ENCODE assay signal across 8 cellular contexts in the genomic region with DNA sequence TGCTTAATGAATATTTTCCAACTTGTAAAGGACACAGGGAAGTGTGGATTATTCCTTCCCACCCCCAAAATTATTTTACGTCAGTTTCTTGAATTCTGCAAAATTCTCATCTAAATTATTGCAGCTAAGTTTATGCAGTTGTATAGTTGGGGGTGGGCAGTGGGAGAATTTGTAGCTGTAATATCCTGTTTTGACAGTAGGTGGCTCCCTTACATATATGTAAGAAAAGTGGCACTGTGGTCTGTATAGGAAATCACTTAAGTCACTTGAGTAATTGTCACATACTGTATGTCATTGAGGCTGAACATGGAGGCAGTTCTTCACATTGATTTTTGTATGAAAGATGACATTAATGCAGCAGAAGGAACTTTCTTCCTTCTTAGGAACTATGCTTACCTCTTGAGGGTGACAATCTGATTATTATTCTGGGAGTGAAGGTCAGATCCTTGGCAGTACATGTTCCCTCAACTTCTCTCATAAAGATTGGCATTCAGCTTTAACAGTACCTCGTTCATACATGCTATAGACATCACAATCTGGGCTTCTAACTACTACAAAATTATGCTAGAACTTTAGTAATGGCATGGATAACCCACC. TPM values are rescaled to one million over a fixed set of nuclear protein-coding genes. Genes with fewer than 3 reads are reported as not detected.
DNase-seq lines count a peak whose midpoint lies in the region; ATAC-seq and TF ChIP-seq lines count a peak whose summit lies in the region.

No MANE protein-coding gene starts in this region.

- no peaks in the 10 kb centered on the region for H3F3A ChIP-seq in GM23338 (replicated peaks; ENCODE audit: low read depth)

- peak; percentile 73 to 82 for TF ChIP-seq CTCF in GM23338 (conservative IDR thresholded peaks at IDR 0.05; ENCODE audit: low read depth in 2 of 2)
- TF ChIP-seq CTCF in sigmoid colon (IDR thresholded peaks at IDR 0.05), result peak; percentile 41 to 70 (median 62)

- H4K20me1 ChIP-seq in GM23338 (replicated peaks; ENCODE audit: insufficient read depth) (no peaks in the 10 kb centered on the region), Karpas-422 (ENCODE audit: insufficient read depth, low read depth, low read length) (no peaks in the 10 kb centered on the region)

- H3K79me2 ChIP-seq in GM23338 (replicated peaks; ENCODE audit: insufficient read depth) (no peaks in the 10 kb centered on the region), Karpas-422 (ENCODE audit: low read length) (no peaks in the 10 kb centered on the region)

- no peaks in the 10 kb centered on the region for H3K27me3 Mint-ChIP-seq in GM23338 (ENCODE audit: insufficient read depth, low read depth, poor library complexity)

- TF ChIP-seq POLR2A in sigmoid colon (IDR thresholded peaks at IDR 0.05), result no peak

- H3K36me3 ChIP-seq in GM23338 (ENCODE audit: insufficient read depth) (no peaks in the 10 kb centered on the region), Karpas-422 (ENCODE audit: insufficient read depth, low read length) (no peaks in the 10 kb centered on the region), sigmoid colon (no peaks in the 10 kb centered on the region)

- no peaks in the 10 kb centered on the region for H3K9me2 ChIP-seq in GM23338 (ENCODE audit: insufficient read depth)
- H3K9me2 ChIP-seq in Karpas-422 (replicated peaks; ENCODE audit: insufficient read depth, low read length), result no peaks in the 10 kb centered on the region

- H3K9ac ChIP-seq in Karpas-422 (ENCODE audit: low read length), result no peak overlapping the region

- H2AFZ ChIP-seq in GM23338 (no peak overlapping the region), Karpas-422 (ENCODE audit: low read length) (no peak overlapping the region)

- no peaks in the 10 kb centered on the region for H3K9me3 Mint-ChIP-seq in GM23338

- H3K36me3 Mint-ChIP-seq in GM23338 (ENCODE audit: low read depth), result no peaks in the 10 kb centered on the region

- no peak overlapping the region for H3K27ac Mint-ChIP-seq in GM23338

- peak; percentile 74 for ATAC-seq in GM23338
- ATAC-seq in right cardiac atrium, result peak; percentile 71 to 82

- DNase-seq in GM04504 (ENCODE audit: low read depth), result peak; percentile 18
- DNase-seq in GM23338 (ENCODE audit: low spot score), result peak; percentile 86
- DNase-seq in Karpas-422, result peak; percentile 92
- DNase-seq in OCI-M1 (lab: John Stamatoyannopoulos, UW), result peak; percentile 86
- peak; percentile 61 for DNase-seq in amniotic epithelial cell (ENCODE audit: low read depth)
- DNase-seq in right cardiac atrium, result no peak
- no peak for DNase-seq in sigmoid colon
- no peak for DNase-seq in NCI-H128 (lab: John Stamatoyannopoulos, UW; ENCODE audit: unreplicated experiment)

- H3K4me3 ChIP-seq in GM23338 (no peak overlapping the region), Karpas-422 (ENCODE audit: low read length) (no peak overlapping the region), right cardiac atrium (ENCODE audit: low read length) (no peak overlapping the region), sigmoid colon (no peak overlapping the region)

- no peaks in the 10 kb centered on the region for H3K9me3 ChIP-seq in Karpas-422 (ENCODE audit: low read length)
- no peaks in the 10 kb centered on the region for H3K9me3 ChIP-seq in right cardiac atrium (ENCODE audit: control insufficient read depth, low read length)
- H3K9me3 ChIP-seq in sigmoid colon, result no peaks in the 10 kb centered on the region

- intact Hi-C loops in right cardiac atrium (cut with DNase I) (no loop called here), sigmoid colon (cut with DNase I) (loop anchor here (5.0 to 10.0 kb wide), 3 partner anchors 79 to 1482 kb away; a partner anchor contains a TSS)

- no peak overlapping the region for H3K4me2 ChIP-seq in GM23338
- H3K4me2 ChIP-seq in Karpas-422 (ENCODE audit: low read depth, low read length, poor library complexity, severe bottlenecking), result no peak overlapping the region

- 2% methylated on average over 2 of the region's 2 CpGs for WGBS in right cardiac atrium
- WGBS in sigmoid colon, 2 donors, result 0 to 16% methylated on average over 2 of the region's 2 CpGs

- no peaks in the 10 kb centered on the region for H3K4me1 ChIP-seq in GM23338 (ENCODE audit: insufficient read depth)
- peaks cover 13% of the 10 kb centered on the region for H3K4me1 ChIP-seq in Karpas-422 (ENCODE audit: low read length)
- H3K4me1 ChIP-seq in right cardiac atrium (ENCODE audit: control insufficient read depth, insufficient read depth, low read length), result no peaks in the 10 kb centered on the region
- no peaks in the 10 kb centered on the region for H3K4me1 ChIP-seq in sigmoid colon

- no peaks in the 10 kb centered on the region for H3K27me3 ChIP-seq in GM23338 (ENCODE audit: insufficient read depth)
- H3K27me3 ChIP-seq in Karpas-422 (ENCODE audit: low read length), result no peaks in the 10 kb centered on the region
- no peaks in the 10 kb centered on the region for H3K27me3 ChIP-seq in right cardiac atrium (ENCODE audit: control insufficient read depth, insufficient read depth)
- H3K27me3 ChIP-seq in sigmoid colon, result no peaks in the 10 kb centered on the region

- no peak overlapping the region for H3K4me3 Mint-ChIP-seq in GM23338

- no peak overlapping the region for H3K27ac ChIP-seq in GM23338 (ENCODE audit: low read depth)
- no peak overlapping the region for H3K27ac ChIP-seq in Karpas-422 (ENCODE audit: low read length)
- no peak overlapping the region for H3K27ac ChIP-seq in right cardiac atrium (ENCODE audit: low read length)
- H3K27ac ChIP-seq in sigmoid colon, result no peak overlapping the region

- no peak for TF ChIP-seq EP300 in sigmoid colon (IDR thresholded peaks at IDR 0.05)

- H3K4me1 Mint-ChIP-seq in GM23338, result no peaks in the 10 kb centered on the region

TF ChIP-seq in GM23338, 12 proteins besides CTCF, POLR2A, EP300 and RAD21 (continues in another document):
- no peak for TF ChIP-seq ZNF114 (CRISPR knock-in tag; IDR thresholded peaks at IDR 0.05)
- TF ChIP-seq, protein P1, sequence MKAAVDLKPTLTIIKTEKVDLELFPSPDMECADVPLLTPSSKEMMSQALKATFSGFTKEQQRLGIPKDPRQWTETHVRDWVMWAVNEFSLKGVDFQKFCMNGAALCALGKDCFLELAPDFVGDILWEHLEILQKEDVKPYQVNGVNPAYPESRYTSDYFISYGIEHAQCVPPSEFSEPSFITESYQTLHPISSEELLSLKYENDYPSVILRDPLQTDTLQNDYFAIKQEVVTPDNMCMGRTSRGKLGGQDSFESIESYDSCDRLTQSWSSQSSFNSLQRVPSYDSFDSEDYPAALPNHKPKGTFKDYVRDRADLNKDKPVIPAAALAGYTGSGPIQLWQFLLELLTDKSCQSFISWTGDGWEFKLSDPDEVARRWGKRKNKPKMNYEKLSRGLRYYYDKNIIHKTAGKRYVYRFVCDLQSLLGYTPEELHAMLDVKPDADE (IDR thresholded peaks at IDR 0.05), result no peak
- TF ChIP-seq ZNF331 (CRISPR knock-in tag; IDR thresholded peaks at IDR 0.05; ENCODE audit: low read depth), result no peak
- no peak for TF ChIP-seq CREB1 (CRISPR knock-in tag; IDR thresholded peaks at IDR 0.05; ENCODE audit: low read depth)

RNA-seq across cellular contexts. Expression of a gene that starts 14.6 kb away (rescaled TPM):
- total RNA-seq in GM23338 (2014; rRNA removed; shearing (Covaris generic)), result not detected in 2 replicates
- not detected in 2 replicates for polyA plus RNA-seq in GM23338 (2016; fragmentation: Nextera tagmentation; extraction: Ambion mirVana)
- 0.25 and 1.8 TPM in 2 replicates for total RNA-seq in Karpas-422 (2014; rRNA removed; shearing (Covaris generic); ENCODE audit: low replicate concordance)
- under 1 TPM in 3 of 4 donors, not detected in 1; 0.31 to 0.60 (median 0.50) TPM for total RNA-seq in right cardiac atrium
- 0.14 TPM for polyA plus RNA-seq in right cardiac atrium
- total RNA-seq in sigmoid colon, result under 1 TPM in 3 of 4 donors, not detected in 1; 0.14 to 0.36 (median 0.33) TPM
- polyA plus RNA-seq in sigmoid colon, result under 1 TPM in 1 of 3 donors, not detected in 2; 0.04 TPM

RNA-seq across cellular contexts. Expression of a gene that starts 48.5 kb away (rescaled TPM):
- 2.3 and 3.1 TPM in 2 replicates for total RNA-seq in GM23338 (2014; rRNA removed; shearing (Covaris generic))
- 4.1 and 5.4 TPM in 2 replicates for polyA plus RNA-seq in GM23338 (2016; fragmentation: Nextera tagmentation; extraction: Ambion mirVana)
- total RNA-seq in Karpas-422 (2014; rRNA removed; shearing (Covaris generic); ENCODE audit: low replicate concordance), result 3.1 and 3.8 TPM in 2 replicates
- 1 to 10 TPM; 2.0 to 4.3 (median 2.5) TPM for total RNA-seq in right cardiac atrium
- polyA plus RNA-seq in right cardiac atrium, result 1.6 TPM
- 1 to 10 TPM; 1.2 to 3.3 (median 3.0) TPM for total RNA-seq in sigmoid colon
- under 1 TPM in 1 of 3 donors, not detected in 2; 0.71 TPM for polyA plus RNA-seq in sigmoid colon

Comparison
In these comparisons a context has a peak if more than half of its experiments do, and no peak if none do; other contexts are left out.
1. DNase-seq: peak in GM04504 (single experiment), GM23338 (single experiment), Karpas-422 (single experiment), OCI-M1 (single experiment) and amniotic epithelial cell (single experiment); none in right cardiac atrium (0 of 3), sigmoid colon (single experiment) and NCI-H128 (single experiment).